ENCODE assay signal across 8 cellular contexts in genomic region chr11:20353829-20354434, GRCh38. TPM values are rescaled to one million over a fixed set of nuclear protein-coding genes. Genes with fewer than 3 reads are reported as not detected.
DNase-seq lines count a peak whose midpoint lies in the region; ATAC-seq and TF ChIP-seq lines count a peak whose summit lies in the region.

No MANE protein-coding gene starts in this region.

- TF ChIP-seq EP300 in neural cell (conservative IDR thresholded peaks at IDR 0.05; ENCODE audit: poor library complexity, severe bottlenecking) = no peak

- no peak overlapping the region for H2AFZ ChIP-seq in neural cell (ENCODE audit: low read depth, low read length)

- H3K9me2 ChIP-seq in neural cell (ENCODE audit: insufficient read depth, low read length) = no peaks in the 10 kb centered on the region

- H4K20me1 ChIP-seq in neural cell (ENCODE audit: insufficient read depth) = no peaks in the 10 kb centered on the region

- peak; percentile 52 for DNase-seq in AG08395 (ENCODE audit: low spot score)
- no peak for DNase-seq in GM06990 (ENCODE audit: extremely low read depth, insufficient read length)
- peak; percentile 31 for DNase-seq in HuH-7 (ENCODE audit: low spot score)
- no peak for DNase-seq in RWPE2 (ENCODE audit: low spot score)
- peak; percentile 39 to 68 for DNase-seq in erythroblast (lab: John Stamatoyannopoulos, UW)
- DNase-seq in amniotic stem cell (lab: John Stamatoyannopoulos, UW) = no peak

- TF ChIP-seq CTCF in GM06990 (IDR thresholded peaks at IDR 0.05; ENCODE audit: insufficient read depth, low read length, poor library complexity, severe bottlenecking) = peak; percentile 81
- TF ChIP-seq CTCF in RWPE2 (IDR thresholded peaks at IDR 0.05; ENCODE audit: poor library complexity, severe bottlenecking) = peak; percentile 94
- TF ChIP-seq CTCF in neural cell (IDR thresholded peaks at IDR 0.05; ENCODE audit: poor library complexity, severe bottlenecking) = peak; percentile 86

- no peaks in the 10 kb centered on the region for H3K4me1 ChIP-seq in RWPE2 (ENCODE audit: insufficient read depth, poor library complexity, severe bottlenecking)

- H3K36me3 ChIP-seq in GM06990 (ENCODE audit: control insufficient read depth, insufficient read depth, low read length) (no peaks in the 10 kb centered on the region), RWPE2 (ENCODE audit: low read depth) (no peaks in the 10 kb centered on the region), neural cell (ENCODE audit: insufficient read depth, low read length) (no peaks in the 10 kb centered on the region)

- H3K4me3 ChIP-seq in GM06990 (replicated peaks; ENCODE audit: low read depth, low read length) (no peak overlapping the region), RWPE2 (ENCODE audit: severe bottlenecking) (no peak overlapping the region), neural cell (ENCODE audit: low read length) (no peak overlapping the region)

- no peaks in the 10 kb centered on the region for H3F3A ChIP-seq in neural cell (ENCODE audit: insufficient read depth, low read length, poor library complexity, severe bottlenecking)

- H3K27me3 ChIP-seq in GM06990 (replicated peaks; ENCODE audit: control insufficient read depth, insufficient read depth, low read length) = no peaks in the 10 kb centered on the region
- no peaks in the 10 kb centered on the region for H3K27me3 ChIP-seq in RWPE2 (ENCODE audit: insufficient read depth, poor library complexity, severe bottlenecking)
- H3K27me3 ChIP-seq in neural cell (ENCODE audit: insufficient read depth, low read depth, low read length) = peaks cover 6% of the 10 kb centered on the region

- peak; percentile 83 for TF ChIP-seq RAD21 in neural cell (conservative IDR thresholded peaks at IDR 0.05)

- H3K9me3 ChIP-seq in RWPE2 (ENCODE audit: severe bottlenecking) (no peaks in the 10 kb centered on the region), neural cell (ENCODE audit: low read length) (no peaks in the 10 kb centered on the region)

- H3K9ac ChIP-seq in neural cell (ENCODE audit: low read length) = no peak overlapping the region

- H3K79me2 ChIP-seq in neural cell (replicated peaks; ENCODE audit: insufficient read depth, low read length) = no peaks in the 10 kb centered on the region

- no peak overlapping the region for H3K4me2 ChIP-seq in neural cell (ENCODE audit: low read length)

- TF ChIP-seq POLR2A in erythroblast (IDR thresholded peaks at IDR 0.05; ENCODE audit: low read length) = no peak

- ATAC-seq in RWPE2 (ENCODE audit: low read depth) (0 out of 3 replicates have a peak, but pooled peaks have one; percentile 48), GM21390 (IDR thresholded peaks at IDR 0.05; ENCODE audit: unreplicated experiment) (no peak)

- no peak overlapping the region for H3K27ac ChIP-seq in RWPE2 (ENCODE audit: poor library complexity, severe bottlenecking)
- H3K27ac ChIP-seq in neural cell (ENCODE audit: low read length) = no peak overlapping the region

TF ChIP-seq in neural cell, 6 proteins besides CTCF, POLR2A, EP300 and RAD21:
- TF ChIP-seq MXI1 (conservative IDR thresholded peaks at IDR 0.05; ENCODE audit: poor library complexity, severe bottlenecking) = no peak
- no peak for TF ChIP-seq TAF1 (IDR thresholded peaks at IDR 0.05; ENCODE audit: low read depth)
- TF ChIP-seq REST (IDR thresholded peaks at IDR 0.05; ENCODE audit: borderline replicate concordance) = no peak
- TF ChIP-seq SMC3 (conservative IDR thresholded peaks at IDR 0.05; ENCODE audit: poor library complexity) = peak; percentile 87
- no peak for TF ChIP-seq EZH2 (IDR thresholded peaks at IDR 0.05; ENCODE audit: borderline replicate concordance, insufficient read depth, low read length, poor library complexity, severe bottlenecking)
- TF ChIP-seq POLR2AphosphoS5 (IDR thresholded peaks at IDR 0.05) = no peak

RNA-seq across cellular contexts. Expression of gene HTATIP2, which starts 9.6 kb away (rescaled TPM):
- 0.46 TPM in 1 of 2 replicates, not detected in the other for polyA plus RNA-seq in neural cell
- polyA minus RNA-seq in neural cell = not detected in 2 replicates

RNA-seq across cellular contexts. Expression of gene PRMT3, which starts 33.6 kb away (rescaled TPM):
- polyA plus RNA-seq in neural cell = 16.5 and 16.7 TPM in 2 replicates
- 16.7 and 17.8 TPM in 2 replicates for polyA minus RNA-seq in neural cell

Comparison
In these comparisons a context has a peak if more than half of its experiments do, and no peak if none do; other contexts are left out.
1. DNase-seq: peak in AG08395 (single experiment), HuH-7 (single experiment) and erythroblast (2 of 2); none in GM06990 (single experiment), RWPE2 (single experiment) and amniotic stem cell (single experiment).
2. Peak in every context shown above with its lines, with median percentiles within 50 percentile points of each other: CTCF ChIP-seq.